ENCODE assay signal across 16 cellular contexts in the genomic region with DNA sequence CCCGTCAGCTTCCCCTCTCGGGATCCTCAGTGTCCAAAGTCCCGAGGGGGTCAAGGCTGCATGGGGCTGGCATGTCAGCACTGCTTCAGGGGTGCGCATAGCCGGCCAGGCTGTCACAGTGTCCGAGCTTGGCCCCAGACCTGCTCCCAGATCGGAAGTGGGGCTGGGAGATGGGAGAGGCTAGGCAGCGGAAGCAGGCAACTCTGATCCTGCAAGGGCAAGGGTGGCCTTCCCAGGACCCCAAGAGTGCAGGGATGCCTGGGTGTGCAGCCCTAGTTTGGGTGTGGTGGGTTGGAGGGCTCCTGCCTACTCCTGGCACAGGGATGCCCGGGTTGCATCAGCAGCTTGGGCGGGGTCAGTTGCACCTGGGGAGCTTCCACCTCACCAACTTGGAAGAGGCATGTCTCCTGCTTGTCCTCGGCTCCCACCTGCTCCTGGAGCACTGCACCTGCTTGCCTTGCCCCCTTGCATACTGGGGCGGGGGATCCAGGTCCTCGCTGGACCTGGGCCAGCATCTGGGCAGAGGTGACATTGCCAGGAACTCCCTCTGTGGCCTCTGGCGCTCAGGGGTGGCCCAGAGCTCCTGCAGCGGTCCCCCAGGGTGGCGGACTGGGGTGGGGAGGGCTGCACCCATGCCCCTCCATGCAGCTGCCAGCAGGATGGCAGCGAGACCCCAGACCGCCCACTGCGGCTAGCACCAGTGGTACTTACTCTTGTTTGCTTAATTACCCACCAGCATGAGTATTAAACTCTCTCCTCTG. TPM values are rescaled to one million over a fixed set of nuclear protein-coding genes. Genes with fewer than 3 reads are reported as not detected.
DNase-seq lines count a peak whose midpoint lies in the region; ATAC-seq and TF ChIP-seq lines count a peak whose summit lies in the region.
"Had no signal": no experiment of that assay in that cellular context is flagged by ENCODE, and none has a peak within 500 bp of the region (broad histone marks: within the 10 kb centered on the region; RNA-seq: fewer than 3 reads in every experiment).

No MANE protein-coding gene starts in this region.

- H3K23ac ChIP-seq in neuronal stem cell (ENCODE audit: low read depth, low read length, poor library complexity), result no peak overlapping the region

- WGBS in right cardiac atrium, result 86% methylated on average over 19 of the region's 19 CpGs
- no CpG with 5 or more reads among the region's 19 CpGs for WGBS in neuronal stem cell (ENCODE audit: extremely low coverage in 2 of 2, insufficient read length in 2 of 2, insufficient replicate concordance in 1 of 2), 2 donors
- 91 to 95% methylated on average over 19 of the region's 19 CpGs for WGBS in aorta, 2 donors

- no peak for TF ChIP-seq CTCF in left ventricle myocardium inferior (IDR thresholded peaks at IDR 0.05; ENCODE audit: borderline replicate concordance)

- ATAC-seq in right cardiac atrium (peak in 1 of 2 donors; percentile 24), aorta (ENCODE audit: low FRiP score) (peak; percentile 41), GM19463 (IDR thresholded peaks at IDR 0.05; ENCODE audit: unreplicated experiment) (no peak)
- peak; percentile 14 for ATAC-seq in central memory CD8-positive, alpha-beta T cell (replicated peaks; ENCODE audit: extremely low read depth, poor library complexity, severe bottlenecking)

- peak overlapping the region; percentile 43 for H4K8ac ChIP-seq in neuronal stem cell (ENCODE audit: low read depth, low read length)

- H2BK5ac ChIP-seq in neuronal stem cell (ENCODE audit: low read length), result no peak overlapping the region

- H3K4me1 ChIP-seq in right cardiac atrium (ENCODE audit: control insufficient read depth, insufficient read depth, low read length) (no peaks in the 10 kb centered on the region), left ventricle myocardium inferior (no peaks in the 10 kb centered on the region), neuronal stem cell (ENCODE audit: control insufficient read depth in 2 of 2, insufficient read depth in 1 of 2, low read depth in 1 of 2, low read length in 2 of 2) (no peaks in the 10 kb centered on the region), aorta (ENCODE audit: control insufficient read depth in 1 of 2, insufficient read depth in 2 of 2, low read length in 2 of 2) (no peaks in the 10 kb centered on the region)
- H3K4me1 ChIP-seq: BLaER1 had no signal

- H3K4me3 ChIP-seq in right cardiac atrium (ENCODE audit: low read length) (no peak overlapping the region), left ventricle myocardium inferior (no peak overlapping the region), neuronal stem cell (ENCODE audit: low read length in 2 of 2) (peak overlapping the region in 1 of 2 donors; percentile 52), aorta (ENCODE audit: low read length in 2 of 2) (no peak overlapping the region)
- H3K4me3 ChIP-seq: BLaER1 had no signal

- H3K4ac ChIP-seq in neuronal stem cell (ENCODE audit: low read length), result no peak overlapping the region

- no peak overlapping the region for H3K27ac ChIP-seq in right cardiac atrium (ENCODE audit: low read length)
- no peak overlapping the region for H3K27ac ChIP-seq in left ventricle myocardium inferior (replicated peaks)
- no peak overlapping the region for H3K27ac ChIP-seq in neuronal stem cell (replicated peaks; ENCODE audit: low read length)
- H3K27ac ChIP-seq in aorta (ENCODE audit: low read depth in 1 of 2, low read length in 2 of 2), result no peak overlapping the region
- H3K27ac ChIP-seq: BLaER1 had no signal

- intact Hi-C loops in right cardiac atrium (cut with DNase I), result loop anchor here in 1 of 4 donors (10.0 kb wide), 1 partner anchor 62 kb away; no protein-coding TSS in a partner anchor
- intact Hi-C loops in left ventricle myocardium inferior (cut with micrococcal nuclease), result no loop called here
- intact Hi-C loops in aorta (cut with DNase I), result loop anchor here in 1 of 2 donors (10.0 kb wide), 1 partner anchor 48 kb away; no protein-coding TSS in a partner anchor

- H3K36me3 ChIP-seq in left ventricle myocardium inferior (no peaks in the 10 kb centered on the region), neuronal stem cell (replicated peaks in 1 of 2; ENCODE audit: control insufficient read depth in 2 of 2, insufficient read depth in 2 of 2, low read length in 2 of 2) (no peaks in the 10 kb centered on the region), aorta (ENCODE audit: control insufficient read depth in 1 of 2, insufficient read depth in 2 of 2, low read length in 1 of 2) (no peaks in the 10 kb centered on the region)
- H3K36me3 ChIP-seq: BLaER1 had no signal

- H3K4me2 ChIP-seq in neuronal stem cell (ENCODE audit: insufficient read depth, low read length, poor library complexity, severe bottlenecking), result no peak overlapping the region
- H3K4me2 ChIP-seq: BLaER1 had no signal

- H3K9me3 ChIP-seq in right cardiac atrium (ENCODE audit: control insufficient read depth, low read length) (no peaks in the 10 kb centered on the region), left ventricle myocardium inferior (replicated peaks) (no peaks in the 10 kb centered on the region), neuronal stem cell (replicated peaks in 1 of 2; ENCODE audit: control insufficient read depth in 2 of 2, insufficient read depth in 1 of 2, low read depth in 1 of 2, low read length in 2 of 2) (peaks cover 0 to 2% of the 10 kb centered on the region in 2 donors), aorta (ENCODE audit: control insufficient read depth, low read length) (no peaks in the 10 kb centered on the region)
- H3K9me3 ChIP-seq: BLaER1 had no signal

- H3K18ac ChIP-seq in neuronal stem cell (ENCODE audit: low read length), result peak overlapping the region; percentile 78

- no peak overlapping the region for H4K91ac ChIP-seq in neuronal stem cell (ENCODE audit: low read depth, low read length, poor library complexity)

- peak in 2 of 3 donors; percentile 26 to 37 for DNase-seq in right cardiac atrium
- DNase-seq in left ventricle myocardium inferior, result no peak
- no peak for DNase-seq in central memory CD8-positive, alpha-beta T cell (ENCODE audit: low spot score in 2 of 2)
- no peak for DNase-seq in neuronal stem cell (ENCODE audit: low spot score)
- DNase-seq in aorta, result no peak
- no peak for DNase-seq in activated CD8-positive, alpha-beta memory T cell treated with anti-CD3 and anti-CD28 coated beads, Interleukin-2, amount 50 U/mL, for 48 hours
- no peak for DNase-seq in putamen (ENCODE audit: low spot score)
- DNase-seq: 8988T; CD4-positive, alpha-beta memory T cell; DMS79 treated with DMSO at 0.1 percent for 48 hours; GF-D8; H9 had no signal

- no peak overlapping the region for H2AK5ac ChIP-seq in neuronal stem cell (ENCODE audit: low read depth, low read length)

- peak overlapping the region; percentile 58 for H2BK15ac ChIP-seq in neuronal stem cell (ENCODE audit: low read length)

- peak overlapping the region; percentile 73 for H2BK12ac ChIP-seq in neuronal stem cell (ENCODE audit: low read length)

- peaks cover 2% of the 10 kb centered on the region for H3K79me1 ChIP-seq in neuronal stem cell (ENCODE audit: low read depth, low read length)

- H3K9me3 Mint-ChIP-seq in central memory CD8-positive, alpha-beta T cell, result peaks cover 19% of the 10 kb centered on the region
- H3K9me3 Mint-ChIP-seq: H9 had no signal

- H3K27ac Mint-ChIP-seq in central memory CD8-positive, alpha-beta T cell (ENCODE audit: low read depth), result no peak overlapping the region
- H3K27ac Mint-ChIP-seq: CD14-positive monocyte; CD4-positive, alpha-beta memory T cell; H9 had no signal

- no peaks in the 10 kb centered on the region for H3K27me3 Mint-ChIP-seq in central memory CD8-positive, alpha-beta T cell
- H3K27me3 Mint-ChIP-seq: CD4-positive, alpha-beta memory T cell had no signal

- no peaks in the 10 kb centered on the region for H3K4me1 Mint-ChIP-seq in central memory CD8-positive, alpha-beta T cell
- H3K4me1 Mint-ChIP-seq: CD14-positive monocyte; CD4-positive, alpha-beta memory T cell; H9 had no signal

- H2AFZ ChIP-seq in neuronal stem cell (ENCODE audit: low read length), result no peak overlapping the region

- no peaks in the 10 kb centered on the region for H3K36me3 Mint-ChIP-seq in central memory CD8-positive, alpha-beta T cell (ENCODE audit: insufficient read depth)
- H3K36me3 Mint-ChIP-seq: CD14-positive monocyte; CD4-positive, alpha-beta memory T cell had no signal

- H3K27me3 ChIP-seq in right cardiac atrium (ENCODE audit: control insufficient read depth, insufficient read depth) (no peaks in the 10 kb centered on the region), left ventricle myocardium inferior (ENCODE audit: low read depth) (no peaks in the 10 kb centered on the region), neuronal stem cell (ENCODE audit: control insufficient read depth in 3 of 3, insufficient read depth in 3 of 3, low read depth in 1 of 3, low read length in 3 of 3) (no peaks in the 10 kb centered on the region), aorta (ENCODE audit: control insufficient read depth in 1 of 2, insufficient read depth in 2 of 2, low read length in 1 of 2) (no peaks in the 10 kb centered on the region)
- H3K27me3 ChIP-seq: BLaER1 had no signal

- no peak overlapping the region for H3K4me3 Mint-ChIP-seq in central memory CD8-positive, alpha-beta T cell
- H3K4me3 Mint-ChIP-seq: CD14-positive monocyte; CD4-positive, alpha-beta memory T cell; H9 had no signal

- H3K14ac ChIP-seq in neuronal stem cell (ENCODE audit: low read length), result peak overlapping the region; percentile 56

- H3K9ac ChIP-seq in neuronal stem cell (ENCODE audit: low read depth, low read length, poor library complexity), result no peak overlapping the region
- H3K9ac ChIP-seq: BLaER1 had no signal

- peak overlapping the region; percentile 47 for H2BK120ac ChIP-seq in neuronal stem cell (ENCODE audit: low read depth, low read length)

RNA-seq across cellular contexts. Expression of gene CBLN2, which starts 41.3 kb away (rescaled TPM):
- under 1 TPM; 0.09 to 0.39 (median 0.16) TPM for total RNA-seq in right cardiac atrium
- 0.11 TPM for polyA plus RNA-seq in right cardiac atrium
- total RNA-seq in left ventricle myocardium inferior, result not detected
- not detected for polyA plus RNA-seq in neuronal stem cell (2013, experiment 1 of 2)
- 0.01 TPM for polyA plus RNA-seq in neuronal stem cell (2013, experiment 2 of 2)
- total RNA-seq in aorta, result under 1 TPM in 1 of 2 donors, not detected in 1; 0.49 TPM
- polyA plus RNA-seq in aorta, result not detected
- total RNA-seq: CD4-positive, alpha-beta memory T cell; H1; H9 had no signal
- polyA plus RNA-seq: CD14-positive monocyte; CD4-positive, alpha-beta memory T cell; H1 had no signal

Comparison
In these comparisons a context has a peak if more than half of its experiments do, and no peak if none do; other contexts are left out.
1. DNase-seq: peak in right cardiac atrium (2 of 3); none in left ventricle myocardium inferior (single experiment), central memory CD8-positive, alpha-beta T cell (0 of 2), neuronal stem cell (single experiment), aorta (0 of 2), activated CD8-positive, alpha-beta memory T cell treated with anti-CD3 and anti-CD28 coated beads, Interleukin-2, amount 50 U/mL, for 48 hours (single experiment) and putamen (single experiment).